8 cellular contexts compared by ENCODE assay signal in the genomic region with DNA sequence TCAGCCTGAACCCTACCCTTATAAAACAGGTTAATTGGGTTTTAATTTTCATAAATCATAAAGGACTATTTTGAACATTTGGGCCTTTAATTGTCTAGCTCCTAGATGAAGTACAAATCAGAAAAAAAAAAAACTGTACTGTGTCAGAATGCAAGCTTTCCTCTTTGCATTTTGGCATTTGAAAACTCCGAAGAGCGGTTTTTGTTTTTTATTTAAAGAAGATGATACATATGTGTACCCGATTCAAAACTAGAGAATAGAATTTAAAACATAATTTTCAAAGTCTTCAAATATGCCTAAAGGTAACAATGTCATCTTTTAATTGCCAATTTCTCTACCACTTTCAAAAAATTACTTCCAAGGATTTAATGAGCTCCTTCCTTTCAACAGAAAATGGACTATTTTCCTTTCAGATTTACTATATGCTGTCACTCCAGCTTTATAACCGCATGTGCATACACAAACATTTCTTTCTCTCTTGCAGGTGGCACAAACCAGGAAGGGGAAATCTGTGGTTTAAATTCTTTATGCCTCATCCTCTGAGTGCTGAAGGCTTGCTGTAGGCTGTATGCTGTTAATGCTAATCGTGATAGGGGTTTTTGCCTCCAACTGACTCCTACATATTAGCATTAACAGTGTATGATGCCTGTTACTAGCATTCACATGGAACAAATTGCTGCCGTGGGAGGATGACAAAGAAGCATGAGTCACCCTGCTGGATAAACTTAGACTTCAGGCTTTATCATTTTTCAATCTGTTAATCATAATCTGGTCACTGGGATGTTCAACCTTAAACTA. TPM values are rescaled to one million over a fixed set of nuclear protein-coding genes. Genes with fewer than 3 reads are reported as not detected.
A peak's percentile ranks its signal among the peaks of the same experiment; 100 is the strongest.
DNase-seq lines count a peak whose midpoint lies in the region; ATAC-seq and TF ChIP-seq lines count a peak whose summit lies in the region.

No MANE protein-coding gene starts in this region.

- CTCF ChIA-PET in HEK293 (lab: Yijun Ruan, JAX): interaction anchor here (1.1 kb wide), 1 partner anchor 34 kb away, joined by 4 read pairs; no protein-coding TSS in a partner anchor
- CTCF ChIA-PET in OCI-LY7 (lab: Charles Lee; ENCODE audit: unreplicated experiment): interaction anchor here (1.0 kb wide), 2 partner anchors 10 to 69 kb away, joined by 3 read pairs; no protein-coding TSS in a partner anchor

- POLR2A ChIA-PET in HEK293 (lab: Yijun Ruan, JAX): no interaction called here
- POLR2A ChIA-PET in OCI-LY7 (lab: Charles Lee): interaction anchor here (0.6 to 2.8 kb wide), 8 partner anchors 9 to 395 kb away, joined by 3 to 14 read pairs (median 4); no protein-coding TSS in a partner anchor

- no peaks in the 10 kb centered on the region for H4K20me1 ChIP-seq in OCI-LY7 (ENCODE audit: insufficient read depth, low read length)

- intact Hi-C loops in OCI-LY7 (cut with micrococcal nuclease; ENCODE audit: unreplicated experiment): loop anchor here (2.0 to 10.0 kb wide), 2 partner anchors 33 to 161 kb away; a partner anchor contains a TSS
- intact Hi-C loops in upper lobe of right lung (cut with DNase I): no loop called here
- intact Hi-C loops in lower leg skin (cut with DNase I; ENCODE audit: low total_unique reads): no loop called here

- TF ChIP-seq POLR2A in lower leg skin (IDR thresholded peaks at IDR 0.05): no peak

- H3K27ac ChIP-seq in HEK293 (ENCODE audit: extremely low read depth, low read depth, low read length) (no peak overlapping the region), OCI-LY7 (ENCODE audit: low read depth, low read length, poor library complexity, severe bottlenecking) (peak overlapping the region; percentile 85), upper lobe of right lung (no peak overlapping the region)

- H3K9me3 ChIP-seq in HEK293 (ENCODE audit: control insufficient read depth, insufficient read depth, low read depth, low read length) (no peaks in the 10 kb centered on the region), OCI-LY7 (ENCODE audit: low read length) (no peaks in the 10 kb centered on the region), upper lobe of right lung (no peaks in the 10 kb centered on the region)

- TF ChIP-seq CTCF in HEK293 (tag by site-specific recombination; IDR thresholded peaks at IDR 0.05) (no peak), OCI-LY7 (conservative IDR thresholded peaks at IDR 0.05; ENCODE audit: low read length) (no peak), upper lobe of right lung (IDR thresholded peaks at IDR 0.05) (no peak), lower leg skin (IDR thresholded peaks at IDR 0.05) (no peak)

- 53 to 55% methylated on average over 6 of the region's 6 CpGs for WGBS in lower leg skin, 2 donors

- DNase-seq in GM04503 (ENCODE audit: low read depth): peak; percentile 46
- peak; percentile 80 for DNase-seq in OCI-LY7 (ENCODE audit: low spot score)
- DNase-seq in activated gamma-delta T cell treated with anti-CD3 and anti-CD28 coated beads, Interleukin-2, amount 50 U/mL, for 16 hours (ENCODE audit: low read depth): peak; percentile 44
- DNase-seq in kidney tubule cell (ENCODE audit: low spot score): peak; percentile 99
- no peak for DNase-seq in upper lobe of right lung
- no peak for DNase-seq in lower leg skin (ENCODE audit: low spot score in 2 of 2)
- DNase-seq in OCI-M2 (lab: John Stamatoyannopoulos, UW; ENCODE audit: unreplicated experiment): no peak

- H3K4me1 ChIP-seq in HEK293 (ENCODE audit: control insufficient read depth, insufficient read depth, low read length) (peaks cover 7% of the 10 kb centered on the region), OCI-LY7 (ENCODE audit: insufficient read depth, low read length, poor library complexity, severe bottlenecking) (peaks cover 38% of the 10 kb centered on the region), upper lobe of right lung (peaks cover 5% of the 10 kb centered on the region)

- no peak for ATAC-seq in upper lobe of right lung

- H3K27me3 ChIP-seq in upper lobe of right lung: no peaks in the 10 kb centered on the region

- TSS peak; percentile 53 for BruUV-seq in OCI-LY7 (replicated peaks; lab: Mats Ljungman, UMichigan)

- H3K4me3 ChIP-seq in HEK293 (ENCODE audit: low read depth, low read length): no peak overlapping the region
- H3K4me3 ChIP-seq in OCI-LY7 (ENCODE audit: low read depth, low read length, poor library complexity, severe bottlenecking): peak overlapping the region; percentile 45
- no peak overlapping the region for H3K4me3 ChIP-seq in upper lobe of right lung
- H3K4me3 ChIP-seq in lower leg skin (ENCODE audit: low read depth, poor library complexity, severe bottlenecking): no peak overlapping the region

- H3K4me2 ChIP-seq in OCI-LY7 (ENCODE audit: low read length): peak overlapping the region; percentile 75

- no peaks in the 10 kb centered on the region for H3K9me2 ChIP-seq in OCI-LY7 (ENCODE audit: insufficient read depth, low read length)

- H3K36me3 ChIP-seq in HEK293 (ENCODE audit: control insufficient read depth in 2 of 2, insufficient read depth in 1 of 2, low read length in 2 of 2) (peaks cover 0 to 9% of the 10 kb centered on the region in 2 experiments), OCI-LY7 (ENCODE audit: insufficient read depth, low read length) (peaks cover 27% of the 10 kb centered on the region), upper lobe of right lung (no peaks in the 10 kb centered on the region)

- H2AFZ ChIP-seq in OCI-LY7 (ENCODE audit: low read length): peak overlapping the region; percentile 80

- H3K79me2 ChIP-seq in OCI-LY7 (ENCODE audit: insufficient read depth, low read depth, low read length): peaks cover 7% of the 10 kb centered on the region; the same call in 1 of the 2 replicates

TF ChIP-seq in HEK293, 187 proteins besides CTCF, POLR2A, EP300 and RAD21:
- TF ChIP-seq, protein P1, sequence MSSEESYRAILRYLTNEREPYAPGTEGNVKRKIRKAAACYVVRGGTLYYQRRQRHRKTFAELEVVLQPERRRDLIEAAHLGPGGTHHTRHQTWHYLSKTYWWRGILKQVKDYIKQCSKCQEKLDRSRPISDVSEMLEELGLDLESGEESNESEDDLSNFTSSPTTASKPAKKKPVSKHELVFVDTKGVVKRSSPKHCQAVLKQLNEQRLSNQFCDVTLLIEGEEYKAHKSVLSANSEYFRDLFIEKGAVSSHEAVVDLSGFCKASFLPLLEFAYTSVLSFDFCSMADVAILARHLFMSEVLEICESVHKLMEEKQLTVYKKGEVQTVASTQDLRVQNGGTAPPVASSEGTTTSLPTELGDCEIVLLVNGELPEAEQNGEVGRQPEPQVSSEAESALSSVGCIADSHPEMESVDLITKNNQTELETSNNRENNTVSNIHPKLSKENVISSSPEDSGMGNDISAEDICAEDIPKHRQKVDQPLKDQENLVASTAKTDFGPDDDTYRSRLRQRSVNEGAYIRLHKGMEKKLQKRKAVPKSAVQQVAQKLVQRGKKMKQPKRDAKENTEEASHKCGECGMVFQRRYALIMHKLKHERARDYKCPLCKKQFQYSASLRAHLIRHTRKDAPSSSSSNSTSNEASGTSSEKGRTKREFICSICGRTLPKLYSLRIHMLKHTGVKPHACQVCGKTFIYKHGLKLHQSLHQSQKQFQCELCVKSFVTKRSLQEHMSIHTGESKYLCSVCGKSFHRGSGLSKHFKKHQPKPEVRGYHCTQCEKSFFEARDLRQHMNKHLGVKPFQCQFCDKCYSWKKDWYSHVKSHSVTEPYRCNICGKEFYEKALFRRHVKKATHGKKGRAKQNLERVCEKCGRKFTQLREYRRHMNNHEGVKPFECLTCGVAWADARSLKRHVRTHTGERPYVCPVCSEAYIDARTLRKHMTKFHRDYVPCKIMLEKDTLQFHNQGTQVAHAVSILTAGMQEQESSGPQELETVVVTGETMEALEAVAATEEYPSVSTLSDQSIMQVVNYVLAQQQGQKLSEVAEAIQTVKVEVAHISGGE (tag by site-specific recombination; conservative IDR thresholded peaks at IDR 0.05; ENCODE audit: low read depth): no peak
- TF ChIP-seq ZEB2 (tag by site-specific recombination; IDR thresholded peaks at IDR 0.05) (0 out of 2 replicates have a peak, but pooled peaks have one; percentile 19), PRDM1 (tag by site-specific recombination; IDR thresholded peaks at IDR 0.05) (0 out of 2 replicates have a peak, but pooled peaks have one; percentile 24), ZNF184 (tag by site-specific recombination; IDR thresholded peaks at IDR 0.05) (peak; percentile 7; the same call in 1 of the 2 replicates), WT1 (tag by site-specific recombination; IDR thresholded peaks at IDR 0.05) (0 out of 2 replicates have a peak, but pooled peaks have one; percentile 20), EGR2 (tag by site-specific recombination; IDR thresholded peaks at IDR 0.05; ENCODE audit: low read depth) (peak; percentile 94), ZNF629 (tag by site-specific recombination; IDR thresholded peaks at IDR 0.05) (0 out of 2 replicates have a peak, but pooled peaks have one; percentile 25), SP7 (tag by site-specific recombination; IDR thresholded peaks at IDR 0.05) (peak; percentile 58; the same call in 1 of the 2 replicates), ZNF302 (tag by site-specific recombination; IDR thresholded peaks at IDR 0.05; ENCODE audit: low read depth) (no peak), ZFHX2 (tag by site-specific recombination; conservative IDR thresholded peaks at IDR 0.05) (peak; percentile 87)

RNA-seq across cellular contexts. Expression of a gene that starts 33.7 kb away (rescaled TPM):
- 42.1 and 45.0 TPM in 2 replicates for total RNA-seq in OCI-LY7 (2014; rRNA removed; shearing (Covaris generic))
- 55.2 and 56.9 TPM in 2 replicates for total RNA-seq in OCI-LY7 (2022)
- total RNA-seq in upper lobe of right lung: 19.9 TPM
- 10 to 100 TPM; 18.0 to 26.5 (median 21.4) TPM for total RNA-seq in lower leg skin

Comparison
In these comparisons a context has a peak if more than half of its experiments do, and no peak if none do; other contexts are left out.
1. DNase-seq: peak in GM04503 (single experiment), OCI-LY7 (single experiment), activated gamma-delta T cell treated with anti-CD3 and anti-CD28 coated beads, Interleukin-2, amount 50 U/mL, for 16 hours (single experiment) and kidney tubule cell (single experiment); none in upper lobe of right lung (single experiment), lower leg skin (0 of 2) and OCI-M2 (single experiment).